Comparison of ENCODE assay signal across 19 cellular contexts in genomic region chr11:95361180-95361579, GRCh38.
DNase-seq lines count a peak whose midpoint lies in the region; TF ChIP-seq lines count a peak whose summit lies in the region.
"Had no signal": no experiment of that assay in that cellular context is flagged by ENCODE, and none has a peak within 500 bp of the region (broad histone marks: within the 10 kb centered on the region; RNA-seq: fewer than 3 reads in every experiment).

No MANE protein-coding gene starts in this region.

- H3K4me2 ChIP-seq in neuronal stem cell (ENCODE audit: insufficient read depth, low read length, poor library complexity, severe bottlenecking) = no peak overlapping the region
- peak overlapping the region; percentile 20 for H3K4me2 ChIP-seq in smooth muscle cell
- H3K4me2 ChIP-seq: A549 had no signal

- H3K4ac ChIP-seq in neuronal stem cell (ENCODE audit: low read length) = no peak overlapping the region

- no peak overlapping the region for H3K14ac ChIP-seq in neuronal stem cell (ENCODE audit: low read length)

- no peaks in the 10 kb centered on the region for H3K36me3 ChIP-seq in neuronal stem cell (replicated peaks in 1 of 2; ENCODE audit: control insufficient read depth in 2 of 2, insufficient read depth in 2 of 2, low read length in 2 of 2)
- H3K36me3 ChIP-seq in smooth muscle cell (ENCODE audit: low read depth) = no peaks in the 10 kb centered on the region

- H3K4me3 Mint-ChIP-seq in CD14-positive monocyte = peak overlapping the region in 1 of 2 donors; percentile 30
- H3K4me3 Mint-ChIP-seq: CD4-positive, CD25-positive, alpha-beta regulatory T cell; CD8-positive, alpha-beta T cell had no signal

- no peak for TF ChIP-seq CTCF in CD14-positive monocyte (IDR thresholded peaks at IDR 0.05)
- no peak for TF ChIP-seq CTCF in HL-60 (IDR thresholded peaks at IDR 0.05; ENCODE audit: insufficient read depth, low read length)
- TF ChIP-seq CTCF in smooth muscle cell (IDR thresholded peaks at IDR 0.05; ENCODE audit: borderline replicate concordance, insufficient read depth, poor library complexity, severe bottlenecking) = no peak

- H3K79me1 ChIP-seq in neuronal stem cell (ENCODE audit: low read depth, low read length) = no peaks in the 10 kb centered on the region

- H3K9ac ChIP-seq in neuronal stem cell (ENCODE audit: low read depth, low read length, poor library complexity) (no peak overlapping the region), smooth muscle cell (ENCODE audit: low read depth) (no peak overlapping the region)

- DNase-seq in CD14-positive monocyte (ENCODE audit: low spot score) (no peak), HL-60 (ENCODE audit: low read depth in 1 of 2, low spot score in 1 of 2) (no peak), neuronal stem cell (ENCODE audit: low spot score) (no peak), smooth muscle cell (lab: John Stamatoyannopoulos, UW; ENCODE audit: unreplicated experiment) (no peak), dermis blood vessel endothelial cell (no peak), NCI-H510A treated with DMSO at 0.1 percent for 48 hours (lab: John Stamatoyannopoulos, UW) (no peak), NCI-H1048 (lab: John Stamatoyannopoulos, UW) (no peak)
- no peak for DNase-seq in activated CD4-positive, alpha-beta T cell treated with anti-CD3 and anti-CD28 coated beads for 48 hours
- DNase-seq: 8988T; ACHN; C1 segment of cervical spinal cord; CD4-positive, CD25-positive, alpha-beta regulatory T cell; CD8-positive, alpha-beta T cell; DMS153; DND-41; GOT3; H7 had no signal

- peak overlapping the region; percentile 25 for H2BK120ac ChIP-seq in neuronal stem cell (ENCODE audit: low read depth, low read length)

- no peak overlapping the region for H3K18ac ChIP-seq in neuronal stem cell (ENCODE audit: low read length)

- no peak overlapping the region for H3K23ac ChIP-seq in neuronal stem cell (ENCODE audit: low read depth, low read length, poor library complexity)

- no peak overlapping the region for H2BK15ac ChIP-seq in neuronal stem cell (ENCODE audit: low read length)

- H3K4me3 ChIP-seq in HL-60 (replicated peaks; ENCODE audit: insufficient read depth, low read length) (no peak overlapping the region), neuronal stem cell (ENCODE audit: low read length in 2 of 2) (no peak overlapping the region), smooth muscle cell (no peak overlapping the region)
- H3K4me3 ChIP-seq: A549 had no signal

- no peak overlapping the region for H4K8ac ChIP-seq in neuronal stem cell (ENCODE audit: low read depth, low read length)

- peaks cover 10 to 13% of the 10 kb centered on the region in 2 donors for H3K4me1 ChIP-seq in neuronal stem cell (ENCODE audit: control insufficient read depth in 2 of 2, insufficient read depth in 1 of 2, low read depth in 1 of 2, low read length in 2 of 2)
- peaks cover 50% of the 10 kb centered on the region for H3K4me1 ChIP-seq in smooth muscle cell (ENCODE audit: low read depth)

- peaks cover 25% of the 10 kb centered on the region for H3F3A ChIP-seq in smooth muscle cell (ENCODE audit: low read depth)

- no CpG with 5 or more reads among the region's 2 CpGs for WGBS in neuronal stem cell (ENCODE audit: extremely low coverage in 2 of 2, insufficient read length in 2 of 2, insufficient replicate concordance in 1 of 2), 2 donors
- 83% methylated on average over 2 of the region's 2 CpGs for WGBS in smooth muscle cell (ENCODE audit: low lambda C conversion rate)

- H2AFZ ChIP-seq in neuronal stem cell (ENCODE audit: low read length) (no peak overlapping the region), smooth muscle cell (ENCODE audit: low read depth) (no peak overlapping the region)

- H4K20me1 ChIP-seq in smooth muscle cell (ENCODE audit: low read depth) = no peaks in the 10 kb centered on the region

- peaks cover 78% of the 10 kb centered on the region for H3K4me1 Mint-ChIP-seq in CD14-positive monocyte

- H3K79me2 ChIP-seq in smooth muscle cell (ENCODE audit: low read depth) = no peaks in the 10 kb centered on the region

- peak overlapping the region; percentile 81 for H3K27ac ChIP-seq in HL-60 (replicated peaks)
- H3K27ac ChIP-seq in neuronal stem cell (replicated peaks; ENCODE audit: low read length) = no peak overlapping the region
- peak overlapping the region; percentile 83 for H3K27ac ChIP-seq in smooth muscle cell (ENCODE audit: low read depth)
- H3K27ac ChIP-seq: A549 had no signal

- no peaks in the 10 kb centered on the region for H3K9me3 Mint-ChIP-seq in CD14-positive monocyte
- H3K9me3 Mint-ChIP-seq: CD4-positive, CD25-positive, alpha-beta regulatory T cell; CD8-positive, alpha-beta T cell had no signal

- no peak overlapping the region for H2AK5ac ChIP-seq in neuronal stem cell (ENCODE audit: low read depth, low read length)

- H3K27ac Mint-ChIP-seq in CD14-positive monocyte = peak overlapping the region; percentile 37 to 89 (median 84)
- H3K27ac Mint-ChIP-seq: CD4-positive, CD25-positive, alpha-beta regulatory T cell; CD8-positive, alpha-beta T cell had no signal

- H3K9me3 ChIP-seq in neuronal stem cell (replicated peaks in 1 of 2; ENCODE audit: control insufficient read depth in 2 of 2, insufficient read depth in 1 of 2, low read depth in 1 of 2, low read length in 2 of 2) (no peaks in the 10 kb centered on the region), smooth muscle cell (replicated peaks; ENCODE audit: low read depth) (no peaks in the 10 kb centered on the region)
- H3K9me3 ChIP-seq: Caco-2 had no signal

- H3K27me3 ChIP-seq in HL-60 (ENCODE audit: insufficient read depth, poor library complexity, severe bottlenecking) = no peaks in the 10 kb centered on the region
- no peaks in the 10 kb centered on the region for H3K27me3 ChIP-seq in neuronal stem cell (ENCODE audit: control insufficient read depth in 3 of 3, insufficient read depth in 3 of 3, low read depth in 1 of 3, low read length in 3 of 3)
- no peaks in the 10 kb centered on the region for H3K27me3 ChIP-seq in smooth muscle cell (ENCODE audit: low read depth)

- no peak overlapping the region for H4K91ac ChIP-seq in neuronal stem cell (ENCODE audit: low read depth, low read length, poor library complexity)

- intact Hi-C loops in CD14-positive monocyte (cut with micrococcal nuclease) = loop anchor here (10.0 kb wide), 3 partner anchors 66 to 126 kb away; partner anchors contain the start of gene SESN3 (in 1 of the 2)

- H3K27me3 Mint-ChIP-seq in CD14-positive monocyte (ENCODE audit: low read depth in 3 of 3) = peaks cover 0 to 3% (median 1%) of the 10 kb centered on the region in 3 donors

- H2BK12ac ChIP-seq in neuronal stem cell (ENCODE audit: low read length) = no peak overlapping the region

- no peaks in the 10 kb centered on the region for H3K36me3 Mint-ChIP-seq in CD14-positive monocyte
- H3K36me3 Mint-ChIP-seq: CD4-positive, CD25-positive, alpha-beta regulatory T cell; CD8-positive, alpha-beta T cell had no signal

- H2BK5ac ChIP-seq in neuronal stem cell (ENCODE audit: low read length) = no peak overlapping the region
